In genomic region chr16:8548166-8548565, GRCh38 we compare ENCODE assay signal across 25 cellular contexts. TPM values are rescaled to one million over a fixed set of nuclear protein-coding genes. Genes with fewer than 3 reads are reported as not detected.
"Had no signal": no experiment of that assay in that cellular context is flagged by ENCODE, and none has a peak within 500 bp of the region (broad histone marks: within the 10 kb centered on the region; RNA-seq: fewer than 3 reads in every experiment).

No MANE protein-coding gene starts in this region.

- H3K36me3 ChIP-seq: adrenal gland, breast epithelium had no signal

- DNase-seq: activated CD4-positive, alpha-beta T cell treated with anti-CD3 and anti-CD28 coated beads for 48 hours; activated CD4-positive, alpha-beta T cell treated with anti-CD3 and anti-CD28 coated beads, Interleukin-2, amount 50 U/mL, for 4 hours; activated CD4-positive, CD25-positive, alpha-beta regulatory T cell treated with anti-CD3 and anti-CD28 coated beads, Interleukin-2, amount 50 U/mL, for 72 hours; activated CD8-positive, alpha-beta memory T cell treated with anti-CD3 and anti-CD28 coated beads, Interleukin-2, amount 50 U/mL, for 48 hours; activated CD8-positive, alpha-beta T cell treated with anti-CD3 and anti-CD28 coated beads, Interleukin-2, amount 10 ng/mL, durations not matched to agents 7 days and 5 days; activated naive CD4-positive, alpha-beta T cell treated with anti-CD3 and anti-CD28 coated beads, Interleukin-2, amount 50 U/mL, for 16 hours; activated naive CD8-positive, alpha-beta T cell treated with anti-CD3 and anti-CD28 coated beads, Interleukin-2, amount 10 ng/mL, durations not matched to agents 7 days and 5 days; activated T-cell treated with anti-CD3 and anti-CD28 coated beads, Interleukin-2, amount 50 U/mL, for 1 hour; adrenal gland; anterior cingulate cortex; caudate nucleus; Karpas-422; MM.1S; NCI-H1105 treated with DMSO at 0.1 percent for 48 hours; NCI-H1436 treated with DMSO at 0.1 percent for 48 hours; NCI-H187; NCI-H345; NCI-H510A; NCI-H526 treated with DMSO at 0.1 percent for 48 hours; NCI-H82; SHP77 treated with DMSO at 0.1 percent for 48 hours had no signal

- H3K9me3 ChIP-seq: adrenal gland, breast epithelium had no signal

- ATAC-seq: activated CD8-positive, alpha-beta T cell treated with anti-CD3 and anti-CD28 coated beads, Interleukin-2, amount 10 ng/mL, durations not matched to agents 7 days and 5 days; K562; WTC11 had no signal

- H3K4me1 ChIP-seq: adrenal gland, breast epithelium had no signal

- H3K27ac ChIP-seq: adrenal gland, breast epithelium had no signal

- H3K4me3 ChIP-seq: adrenal gland, breast epithelium, K562 had no signal

RNA-seq across cellular contexts. Expression of gene TMEM114, which starts 42.1 kb away (rescaled TPM):
- total RNA-seq: activated CD8-positive, alpha-beta T cell treated with anti-CD3 and anti-CD28 coated beads, Interleukin-2, amount 10 ng/mL, durations not matched to agents 7 days and 5 days; activated naive CD8-positive, alpha-beta T cell treated with anti-CD3 and anti-CD28 coated beads, Interleukin-2, amount 10 ng/mL, durations not matched to agents 7 days and 5 days; adrenal gland; breast epithelium; K562; SK-MEL-5 had no signal
- polyA plus RNA-seq: K562 had no signal
